In the genomic region with DNA sequence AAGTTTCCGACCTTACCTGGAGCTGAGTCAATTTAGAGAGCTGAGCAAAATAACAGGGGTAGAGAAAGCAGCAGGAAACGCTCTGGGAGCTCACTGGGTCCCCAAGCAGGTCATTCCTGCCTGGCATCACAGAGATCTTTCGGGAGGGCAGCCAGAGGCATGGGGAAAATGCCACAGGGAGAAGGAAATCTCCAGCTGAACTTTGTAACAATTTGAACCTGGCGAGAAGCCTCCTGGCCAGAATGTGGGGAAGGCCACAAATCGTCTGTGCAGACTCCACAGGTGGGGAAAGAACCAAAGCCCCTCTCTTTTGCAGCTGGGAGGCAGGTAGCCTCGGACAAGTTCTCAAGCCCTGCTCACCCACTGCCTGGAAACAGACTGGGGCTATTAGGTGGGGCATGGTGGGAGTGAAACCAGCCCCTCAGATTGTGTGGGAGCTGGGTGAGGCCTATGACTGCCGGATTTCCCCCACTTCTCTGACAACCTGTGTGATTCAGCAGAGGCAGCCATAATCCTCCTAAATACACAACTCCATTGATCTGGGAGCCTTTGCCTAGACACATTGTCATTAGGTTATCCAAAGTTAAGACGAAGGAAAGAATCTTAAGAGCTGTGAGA, we compare ENCODE assay signal across 27 cellular contexts. TPM values are rescaled to one million over a fixed set of nuclear protein-coding genes. Genes with fewer than 3 reads are reported as not detected.
DNase-seq lines count a peak whose midpoint lies in the region; ATAC-seq and TF ChIP-seq lines count a peak whose summit lies in the region.
"Had no signal": no experiment of that assay in that cellular context is flagged by ENCODE, and none has a peak within 500 bp of the region (broad histone marks: within the 10 kb centered on the region; RNA-seq: fewer than 3 reads in every experiment).

No MANE protein-coding gene starts in this region.

- H3K4me1 ChIP-seq in right lobe of liver (peaks cover 0 to 16% (median 5%) of the 10 kb centered on the region in 4 donors), breast epithelium (no peaks in the 10 kb centered on the region)
- H3K4me1 ChIP-seq: thyroid gland had no signal

- 51% methylated on average over 3 of the region's 8 CpGs for WGBS in right lobe of liver (ENCODE audit: insufficient coverage, low coverage, low lambda C conversion rate, missing lambda C conversion rate)

- peaks cover 19% of the 10 kb centered on the region for H3K36me3 Mint-ChIP-seq in natural killer cell
- peaks cover 35% of the 10 kb centered on the region for H3K36me3 Mint-ChIP-seq in natural killer cell treated with Interleukin-12 subunit alpha and Interleukin-12 subunit beta and Interleukin-15 and Interleukin-18, amount 100 ng/mL, for 72 hours

- H3K4me3 ChIP-seq in right lobe of liver (no peak overlapping the region), breast epithelium (no peak overlapping the region)
- H3K4me3 ChIP-seq: ovary, smooth muscle cell, thyroid gland had no signal

- no peaks in the 10 kb centered on the region for H3K9me3 ChIP-seq in right lobe of liver
- H3K9me3 ChIP-seq in breast epithelium: no peaks in the 10 kb centered on the region
- H3K9me3 ChIP-seq: ovary, thyroid gland had no signal

- ATAC-seq in natural killer cell (no peak), right lobe of liver (peak; percentile 77 to 93 (median 90))
- no peak for ATAC-seq in natural killer cell treated with Interleukin-12 subunit alpha and Interleukin-12 subunit beta and Interleukin-15 and Interleukin-18, amount 100 ng/mL, for 72 hours

- TF ChIP-seq CTCF in natural killer cell (IDR thresholded peaks at IDR 0.05): no peak
- TF ChIP-seq CTCF in right lobe of liver (IDR thresholded peaks at IDR 0.05): no peak
- TF ChIP-seq CTCF in breast epithelium (IDR thresholded peaks at IDR 0.05): no peak
- no peak for TF ChIP-seq CTCF in GM13976 (IDR thresholded peaks at IDR 0.05; ENCODE audit: borderline replicate concordance, control extremely low read depth, extremely low read depth, insufficient read depth, missing control alignments)

- H3K27ac ChIP-seq in right lobe of liver: peak overlapping the region in 2 of 3 donors; percentile 17 to 61
- no peak overlapping the region for H3K27ac ChIP-seq in breast epithelium
- H3K27ac ChIP-seq: 22Rv1, ovary, thyroid gland had no signal

- H3K27me3 Mint-ChIP-seq in natural killer cell (ENCODE audit: low read depth in 2 of 2): no peaks in the 10 kb centered on the region
- H3K27me3 Mint-ChIP-seq in natural killer cell treated with Interleukin-12 subunit alpha and Interleukin-12 subunit beta and Interleukin-15 and Interleukin-18, amount 100 ng/mL, for 72 hours: no peaks in the 10 kb centered on the region

- H3K27me3 ChIP-seq in right lobe of liver (no peaks in the 10 kb centered on the region), breast epithelium (no peaks in the 10 kb centered on the region)
- H3K27me3 ChIP-seq: ovary, thyroid gland had no signal

- H3K36me3 ChIP-seq in right lobe of liver (peaks cover 0 to 16% (median 1%) of the 10 kb centered on the region in 4 donors), breast epithelium (peaks cover 7% of the 10 kb centered on the region)
- H3K36me3 ChIP-seq: ovary, thyroid gland had no signal

- TF ChIP-seq POLR2A in right lobe of liver (IDR thresholded peaks at IDR 0.05) (no peak), breast epithelium (IDR thresholded peaks at IDR 0.05) (no peak)

- in situ Hi-C loops in GM13976 (cut with MboI; ENCODE audit: low sequenced_read_pairs, unreplicated experiment): no loop called here

- no peak overlapping the region for H3K4me3 Mint-ChIP-seq in natural killer cell
- H3K4me3 Mint-ChIP-seq in natural killer cell treated with Interleukin-12 subunit alpha and Interleukin-12 subunit beta and Interleukin-15 and Interleukin-18, amount 100 ng/mL, for 72 hours: no peak overlapping the region
- H3K4me3 Mint-ChIP-seq: nephron progenitor cell; stimulated activated effector memory CD8-positive, alpha-beta T cell treated with anti-CD3 and anti-CD28 coated beads, Interleukin-12 subunit alpha, Interleukin-12 subunit beta, amount 100 ng/mL, for 72 hours had no signal

- peaks cover 0 to 7% of the 10 kb centered on the region in 2 donors for H3K9me3 Mint-ChIP-seq in natural killer cell
- H3K9me3 Mint-ChIP-seq in natural killer cell treated with Interleukin-12 subunit alpha and Interleukin-12 subunit beta and Interleukin-15 and Interleukin-18, amount 100 ng/mL, for 72 hours: peaks cover 8% of the 10 kb centered on the region

- intact Hi-C loops in natural killer cell (cut with micrococcal nuclease): no loop called here
- intact Hi-C loops in right lobe of liver (cut with DNase I): no loop called here
- intact Hi-C loops in breast epithelium (cut with DNase I; ENCODE audit: low total_unique reads): no loop called here

- peak overlapping the region; percentile 46 to 70 for H3K27ac Mint-ChIP-seq in natural killer cell
- H3K27ac Mint-ChIP-seq in natural killer cell treated with Interleukin-12 subunit alpha and Interleukin-12 subunit beta and Interleukin-15 and Interleukin-18, amount 100 ng/mL, for 72 hours: no peak overlapping the region
- H3K27ac Mint-ChIP-seq: nephron progenitor cell had no signal

- DNase-seq in NK-92 treated with Interleukin-12 subunit alpha and Interleukin-12 subunit beta, amount 100 ng/mL, for 24 hours (lab: John Stamatoyannopoulos, UW): peak; percentile 6
- DNase-seq in NK-92 (lab: John Stamatoyannopoulos, UW; ENCODE audit: unreplicated experiment): no peak
- no peak for DNase-seq in natural killer cell
- DNase-seq in natural killer cell treated with Interleukin-12 subunit alpha and Interleukin-12 subunit beta and Interleukin-15 and Interleukin-18, amount 100 ng/mL, for 72 hours (ENCODE audit: low spot score): no peak
- peak; percentile 42 to 84 (median 76) for DNase-seq in right lobe of liver
- DNase-seq in activated CD8-positive, alpha-beta memory T cell treated with anti-CD3 and anti-CD28 coated beads for 24 hours: no peak
- DNase-seq in breast epithelium (ENCODE audit: low spot score in 2 of 2): no peak
- no peak for DNase-seq in GM13976 (ENCODE audit: low spot score)
- DNase-seq: activated CD4-positive, CD25-positive, alpha-beta regulatory T cell treated with anti-CD3 and anti-CD28 coated beads, Interleukin-2, amount 50 U/mL, for 72 hours; activated effector memory CD4-positive, alpha-beta T cell treated with anti-CD3 and anti-CD28 coated beads, Interleukin-2, amount 50 U/mL, for 16 hours; anterior cingulate cortex; caudate nucleus; dermis blood vessel endothelial cell; DMS79; GF-D8; H7; KG1; left ventricle myocardium superior; MM.1S; NCI-H1417; nephron progenitor cell; ovary; retina; thyroid gland had no signal

- H3K4me1 Mint-ChIP-seq in natural killer cell: peaks cover 60 to 70% of the 10 kb centered on the region in 2 donors
- peaks cover 56 to 58% of the 10 kb centered on the region in 2 donors for H3K4me1 Mint-ChIP-seq in natural killer cell treated with Interleukin-12 subunit alpha and Interleukin-12 subunit beta and Interleukin-15 and Interleukin-18, amount 100 ng/mL, for 72 hours (ENCODE audit: low read depth in 2 of 2)

RNA-seq across cellular contexts. Expression of gene INO80D, which starts 53.9 kb away (rescaled TPM):
- total RNA-seq in natural killer cell: 10 to 100 TPM; 59.6 to 64.7 (median 63.9) TPM
- 10 to 100 TPM; 36.0 to 37.5 TPM for total RNA-seq in natural killer cell treated with Interleukin-12 subunit alpha and Interleukin-12 subunit beta and Interleukin-15 and Interleukin-18, amount 100 ng/mL, for 72 hours
- total RNA-seq in right lobe of liver: 1 to 10 TPM; 5.2 to 9.0 (median 8.2) TPM
- total RNA-seq in breast epithelium: 10 to 100 TPM; 16.3 to 29.9 (median 19.3) TPM

Comparison
In these comparisons a context has a peak if more than half of its experiments do, and no peak if none do; other contexts are left out.
1. DNase-seq: peak in NK-92 treated with Interleukin-12 subunit alpha and Interleukin-12 subunit beta, amount 100 ng/mL, for 24 hours (single experiment) and right lobe of liver (3 of 3); none in NK-92 (single experiment), natural killer cell (single experiment), natural killer cell treated with Interleukin-12 subunit alpha and Interleukin-12 subunit beta and Interleukin-15 and Interleukin-18, amount 100 ng/mL, for 72 hours (single experiment), activated CD8-positive, alpha-beta memory T cell treated with anti-CD3 and anti-CD28 coated beads for 24 hours (single experiment), breast epithelium (0 of 2) and GM13976 (single experiment).
2. H3K27ac Mint-ChIP-seq: peak in natural killer cell (2 of 2); none in natural killer cell treated with Interleukin-12 subunit alpha and Interleukin-12 subunit beta and Interleukin-15 and Interleukin-18, amount 100 ng/mL, for 72 hours (0 of 2).
3. ATAC-seq: peak in right lobe of liver (4 of 4); none in natural killer cell (0 of 3) and natural killer cell treated with Interleukin-12 subunit alpha and Interleukin-12 subunit beta and Interleukin-15 and Interleukin-18, amount 100 ng/mL, for 72 hours (0 of 2).
4. H3K27ac ChIP-seq: peak in right lobe of liver (2 of 3); none in breast epithelium (0 of 2).